Comparison of ENCODE assay signal across 7 cellular contexts in genomic region chr20:48823960-48824497, GRCh38. TPM values are rescaled to one million over a fixed set of nuclear protein-coding genes. Genes with fewer than 3 reads are reported as not detected.
DNase-seq lines count a peak whose midpoint lies in the region; ATAC-seq and TF ChIP-seq lines count a peak whose summit lies in the region.

No MANE protein-coding gene starts in this region.

- TF ChIP-seq CTCF in GM20000 (IDR thresholded peaks at IDR 0.05; ENCODE audit: extremely low read depth, missing control alignments) (no peak), RWPE1 (conservative IDR thresholded peaks at IDR 0.05; ENCODE audit: low read depth) (no peak)

- H3K27ac ChIP-seq in RWPE1 (no peak overlapping the region), angular gyrus (ENCODE audit: low read depth, low read length) (peak overlapping the region; percentile 72)

- no peak for ATAC-seq in GM21528 (IDR thresholded peaks at IDR 0.05; ENCODE audit: low FRiP score, unreplicated experiment)

- peak; percentile 79 for DNase-seq in GM20000 (ENCODE audit: low spot score)
- DNase-seq in RWPE1 (ENCODE audit: low spot score): peak; percentile 73
- DNase-seq in myocyte (ENCODE audit: low read depth): peak; percentile 46
- no peak for DNase-seq in NCI-H1048 (lab: John Stamatoyannopoulos, UW)
- no peak for DNase-seq in iPS-NIHi7 (ENCODE audit: extremely low spot score)

- CTCF ChIA-PET in RWPE1 (lab: Yijun Ruan, JAX): no interaction called here

- POLR2A ChIA-PET in RWPE1 (lab: Yijun Ruan, JAX; ENCODE audit: low non-redundant PET): no interaction called here

RNA-seq across cellular contexts. Expression of gene PREX1, which starts 3.8 kb away (rescaled TPM):
- 5.5 and 11.7 TPM in 2 replicates for total RNA-seq in myocyte
- polyA plus RNA-seq in myocyte (2012): 0.95 TPM

Comparison
In these comparisons a context has a peak if more than half of its experiments do, and no peak if none do; other contexts are left out.
1. DNase-seq: peak in GM20000 (single experiment), RWPE1 (single experiment) and myocyte (single experiment); none in NCI-H1048 (single experiment) and iPS-NIHi7 (single experiment).